ENCODE assay signal across 1 cellular context in genomic region chr4:185318679-185319078, GRCh38.
A peak's percentile ranks its signal among the peaks of the same experiment; 100 is the strongest.
TF ChIP-seq lines count a peak whose summit lies in the region.

No MANE protein-coding gene starts in this region.

TF ChIP-seq in HepG2, 621 proteins besides CTCF, POLR2A, EP300 and RAD21 (continued from another document and continues in another):
- TF ChIP-seq ATF1 (CRISPR knock-in tag; IDR thresholded peaks at IDR 0.05) (no peak), MAFK (conservative IDR thresholded peaks at IDR 0.05 in 1 of 2, IDR thresholded peaks at IDR 0.05 in 1 of 2; ENCODE audit: low read length in 2 of 2) (peak in 1 of 2 experiments; percentile 15; a peak in 1 of 4 replicates), KDM2A (CRISPR knock-in tag; IDR thresholded peaks at IDR 0.05; ENCODE audit: borderline replicate concordance, low read depth) (no peak), ZFYVE20 (CRISPR knock-in tag; IDR thresholded peaks at IDR 0.05; ENCODE audit: borderline replicate concordance, low read depth) (no peak), FOXK1 (CRISPR knock-in tag; IDR thresholded peaks at IDR 0.05; ENCODE audit: borderline replicate concordance, low read depth) (peak; percentile 71), HNRNPK (IDR thresholded peaks at IDR 0.05; ENCODE audit: low read depth, low read length, poor library complexity, severe bottlenecking) (peak; percentile 55), ARID5B (CRISPR knock-in tag; IDR thresholded peaks at IDR 0.05) (peak; percentile 95), MBNL3 (CRISPR knock-in tag; conservative IDR thresholded peaks at IDR 0.05) (no peak), DNMT1 (CRISPR knock-in tag; IDR thresholded peaks at IDR 0.05) (no peak), ZNF704 (CRISPR knock-in tag; IDR thresholded peaks at IDR 0.05; ENCODE audit: borderline replicate concordance) (no peak), ZNF12 (CRISPR knock-in tag; IDR thresholded peaks at IDR 0.05) (0 out of 2 replicates have a peak, but pooled peaks have one; percentile 56), ZNF761 (CRISPR knock-in tag; conservative IDR thresholded peaks at IDR 0.05) (no peak), PTBP1 (IDR thresholded peaks at IDR 0.05; ENCODE audit: low read depth, low read length, poor library complexity, severe bottlenecking) (no peak), MIXL1 (CRISPR knock-in tag; IDR thresholded peaks at IDR 0.05) (peak; percentile 83), TP53 (CRISPR knock-in tag; conservative IDR thresholded peaks at IDR 0.05) (no peak), ZNF615 (CRISPR knock-in tag; IDR thresholded peaks at IDR 0.05; ENCODE audit: borderline replicate concordance) (no peak), ZNF766 (CRISPR knock-in tag; IDR thresholded peaks at IDR 0.05; ENCODE audit: borderline replicate concordance) (no peak), SAP130 (CRISPR knock-in tag; IDR thresholded peaks at IDR 0.05; ENCODE audit: low read depth) (peak; percentile 81), GTF3A (CRISPR knock-in tag; conservative IDR thresholded peaks at IDR 0.05) (no peak), ZNF503 (CRISPR knock-in tag; IDR thresholded peaks at IDR 0.05) (peak; percentile 56; the same call in 1 of the 2 replicates), ZBTB37 (CRISPR knock-in tag; IDR thresholded peaks at IDR 0.05) (no peak), AFF4 (CRISPR knock-in tag; IDR thresholded peaks at IDR 0.05) (no peak), RFX1 (IDR thresholded peaks at IDR 0.05) (no peak), ZNF264 (CRISPR knock-in tag; IDR thresholded peaks at IDR 0.05) (0 out of 2 replicates have a peak, but pooled peaks have one; percentile 35), JUN (CRISPR knock-in tag; IDR thresholded peaks at IDR 0.05) (no peak), AKAP8 (CRISPR knock-in tag; IDR thresholded peaks at IDR 0.05) (no peak), TARDBP (CRISPR knock-in tag; IDR thresholded peaks at IDR 0.05) (0 out of 2 replicates have a peak, but pooled peaks have one; percentile 34), ZNF564 (CRISPR knock-in tag; IDR thresholded peaks at IDR 0.05) (no peak), E2F2 (CRISPR knock-in tag; IDR thresholded peaks at IDR 0.05; ENCODE audit: borderline replicate concordance) (no peak), EED (CRISPR knock-in tag; IDR thresholded peaks at IDR 0.05) (no peak), SRSF9 (IDR thresholded peaks at IDR 0.05; ENCODE audit: borderline replicate concordance, insufficient read depth, low read depth, low read length, poor library complexity, severe bottlenecking) (no peak), JDP2 (CRISPR knock-in tag; IDR thresholded peaks at IDR 0.05; ENCODE audit: borderline replicate concordance) (no peak), FIP1L1 (IDR thresholded peaks at IDR 0.05; ENCODE audit: borderline replicate concordance, insufficient read depth, low read depth, low read length) (no peak), HINFP (CRISPR knock-in tag; IDR thresholded peaks at IDR 0.05; ENCODE audit: low read depth) (no peak), NFKB2 (CRISPR knock-in tag; IDR thresholded peaks at IDR 0.05; ENCODE audit: borderline replicate concordance) (no peak), ZNF496 (CRISPR knock-in tag; IDR thresholded peaks at IDR 0.05; ENCODE audit: insufficient replicate concordance) (no peak), ZC3H4 (CRISPR knock-in tag; IDR thresholded peaks at IDR 0.05; ENCODE audit: borderline replicate concordance) (no peak), DMAP1 (CRISPR knock-in tag; IDR thresholded peaks at IDR 0.05) (peak; percentile 73; the same call in 1 of the 2 replicates), ZSCAN22 (CRISPR knock-in tag; IDR thresholded peaks at IDR 0.05) (no peak), ZBTB38 (CRISPR knock-in tag; IDR thresholded peaks at IDR 0.05) (no peak), RCOR2 (CRISPR knock-in tag; IDR thresholded peaks at IDR 0.05) (peak; percentile 74; the same call in 1 of the 2 replicates), ZNF282 (IDR thresholded peaks at IDR 0.05; ENCODE audit: partially characterized antibody) (no peak), GMEB1 (CRISPR knock-in tag; IDR thresholded peaks at IDR 0.05; ENCODE audit: borderline replicate concordance) (no peak), ZNF75D (CRISPR knock-in tag; IDR thresholded peaks at IDR 0.05; ENCODE audit: borderline replicate concordance) (no peak), NPAS2 (CRISPR knock-in tag; IDR thresholded peaks at IDR 0.05; ENCODE audit: borderline replicate concordance) (no peak), KDM5A (IDR thresholded peaks at IDR 0.05; ENCODE audit: borderline replicate concordance, low read length) (no peak)
